In the genomic region with DNA sequence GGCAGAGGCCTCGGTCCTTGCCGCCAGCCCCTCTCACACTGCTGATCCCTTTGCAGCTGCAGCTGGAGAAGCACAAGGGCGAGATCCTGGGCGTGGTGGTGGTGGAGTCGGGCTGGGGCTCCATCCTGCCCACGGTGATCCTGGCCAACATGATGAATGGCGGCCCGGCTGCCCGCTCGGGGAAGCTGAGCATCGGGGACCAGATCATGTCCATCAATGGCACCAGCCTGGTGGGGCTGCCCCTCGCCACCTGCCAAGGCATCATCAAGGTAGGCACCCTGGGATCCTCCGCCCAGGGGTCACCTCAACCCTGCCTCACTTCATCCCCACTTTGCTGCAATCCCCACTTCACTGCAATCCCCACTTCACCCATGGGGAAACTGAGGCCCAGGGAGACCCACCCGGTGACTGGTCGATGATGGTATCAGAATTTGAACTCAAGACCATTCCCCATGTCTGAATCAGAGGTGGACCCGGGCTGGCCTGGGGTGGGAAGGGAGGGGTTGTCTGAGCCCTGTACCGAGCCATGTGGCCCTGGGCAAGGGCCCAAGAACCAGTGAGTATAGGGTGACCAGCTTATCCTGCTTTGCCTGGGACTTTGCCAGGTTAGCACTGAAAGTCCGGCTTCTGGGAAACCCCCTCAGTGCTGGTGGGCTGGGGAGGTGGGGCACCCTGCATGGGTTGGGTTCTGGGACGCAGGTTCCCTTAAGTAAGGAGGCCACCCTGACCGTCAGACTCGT, we compare ENCODE assay signal across 16 cellular contexts.
DNase-seq lines count a peak whose midpoint lies in the region; ATAC-seq and TF ChIP-seq lines count a peak whose summit lies in the region.
"Had no signal": no experiment of that assay in that cellular context is flagged by ENCODE, and none has a peak within 500 bp of the region (broad histone marks: within the 10 kb centered on the region; RNA-seq: fewer than 3 reads in every experiment).

No MANE protein-coding gene starts in this region.

- no peak for TF ChIP-seq POLR2A in erythroblast (IDR thresholded peaks at IDR 0.05; ENCODE audit: low read length)

- no peaks in the 10 kb centered on the region for H3K4me1 ChIP-seq in osteoblast (ENCODE audit: insufficient read depth, low read length)

- H3K36me3 Mint-ChIP-seq in natural killer cell treated with Interleukin-12 subunit alpha and Interleukin-12 subunit beta and Interleukin-15 and Interleukin-18, amount 100 ng/mL, for 72 hours: no peaks in the 10 kb centered on the region
- no peaks in the 10 kb centered on the region for H3K36me3 Mint-ChIP-seq in natural killer cell

- TF ChIP-seq CTCF in natural killer cell (IDR thresholded peaks at IDR 0.05) (no peak), choroid plexus epithelial cell (conservative IDR thresholded peaks at IDR 0.05; ENCODE audit: low read depth, low read length) (no peak), osteoblast (IDR thresholded peaks at IDR 0.05; ENCODE audit: extremely low read depth, low read depth, low read length) (no peak)

- ATAC-seq in natural killer cell treated with Interleukin-12 subunit alpha and Interleukin-12 subunit beta and Interleukin-15 and Interleukin-18, amount 100 ng/mL, for 72 hours: no peak
- no peak for ATAC-seq in natural killer cell
- ATAC-seq: CD8-positive, alpha-beta T cell; GM12878; HepG2 had no signal

- H3K9me3 ChIP-seq in osteoblast (ENCODE audit: low read depth, low read length): no peaks in the 10 kb centered on the region
- H3K9me3 ChIP-seq: BLaER1 treated with 17β-estradiol and CSF1 and Interleukin-3, amounts not matched to agents 10 nM and 100 nM had no signal

- no peaks in the 10 kb centered on the region for H3K36me3 ChIP-seq in osteoblast (ENCODE audit: insufficient read depth, low read length)

- intact Hi-C loops in natural killer cell (cut with micrococcal nuclease): no loop called here

- no peaks in the 10 kb centered on the region for H4K20me1 ChIP-seq in osteoblast (ENCODE audit: insufficient read depth, low read length)

- H3K27ac Mint-ChIP-seq in natural killer cell treated with Interleukin-12 subunit alpha and Interleukin-12 subunit beta and Interleukin-15 and Interleukin-18, amount 100 ng/mL, for 72 hours: no peak overlapping the region
- H3K27ac Mint-ChIP-seq in natural killer cell: no peak overlapping the region
- H3K27ac Mint-ChIP-seq: B cell; CD8-positive, alpha-beta T cell had no signal

- no peak overlapping the region for H3K27ac ChIP-seq in osteoblast (ENCODE audit: low read depth, low read length)
- H3K27ac ChIP-seq: BLaER1 treated with 17β-estradiol and CSF1 and Interleukin-3, amounts not matched to agents 10 nM and 100 nM had no signal

- no peaks in the 10 kb centered on the region for H3K9me3 Mint-ChIP-seq in natural killer cell treated with Interleukin-12 subunit alpha and Interleukin-12 subunit beta and Interleukin-15 and Interleukin-18, amount 100 ng/mL, for 72 hours
- no peaks in the 10 kb centered on the region for H3K9me3 Mint-ChIP-seq in natural killer cell
- H3K9me3 Mint-ChIP-seq: CD8-positive, alpha-beta T cell; H9 had no signal

- H3K4me3 Mint-ChIP-seq in natural killer cell treated with Interleukin-12 subunit alpha and Interleukin-12 subunit beta and Interleukin-15 and Interleukin-18, amount 100 ng/mL, for 72 hours: no peak overlapping the region
- H3K4me3 Mint-ChIP-seq in natural killer cell: no peak overlapping the region
- H3K4me3 Mint-ChIP-seq: B cell; CD8-positive, alpha-beta T cell; H9 had no signal

- H3K27me3 ChIP-seq in osteoblast (ENCODE audit: insufficient read depth, low read length): no peaks in the 10 kb centered on the region
- H3K27me3 ChIP-seq: BLaER1 treated with 17β-estradiol and CSF1 and Interleukin-3, amounts not matched to agents 10 nM and 100 nM had no signal

- H3K79me2 ChIP-seq in osteoblast (ENCODE audit: insufficient read depth, low read length): no peaks in the 10 kb centered on the region

- H3K4me2 ChIP-seq in osteoblast (ENCODE audit: insufficient read depth, low read length): no peak overlapping the region
- H3K4me2 ChIP-seq: BLaER1 treated with 17β-estradiol and CSF1 and Interleukin-3, amounts not matched to agents 10 nM and 100 nM had no signal

- H3K4me3 ChIP-seq in choroid plexus epithelial cell (ENCODE audit: low read depth, low read length): no peak overlapping the region
- H3K4me3 ChIP-seq in osteoblast (ENCODE audit: insufficient read depth, low read length): no peak overlapping the region
- H3K4me3 ChIP-seq: BLaER1 treated with 17β-estradiol and CSF1 and Interleukin-3, amounts not matched to agents 10 nM and 100 nM; GM12878 had no signal

- DNase-seq in natural killer cell treated with Interleukin-12 subunit alpha and Interleukin-12 subunit beta and Interleukin-15 and Interleukin-18, amount 100 ng/mL, for 72 hours (ENCODE audit: low spot score): peak; percentile 52
- DNase-seq in natural killer cell: no peak
- DNase-seq in choroid plexus epithelial cell (ENCODE audit: low read depth): peak; percentile 7
- DNase-seq in osteoblast (ENCODE audit: insufficient read length, low spot score, missing footprints): peak; percentile 72
- DNase-seq in activated naive CD4-positive, alpha-beta T cell treated with anti-CD3 and anti-CD28 coated beads, Interleukin-2, amount 50 U/mL, for 16 hours: no peak
- no peak for DNase-seq in erythroblast (lab: John Stamatoyannopoulos, UW)
- DNase-seq: DMS 273 treated with DMSO at 0.1 percent for 48 hours, DMS53, DND-41, EL, H9 had no signal

- no peak overlapping the region for H2AFZ ChIP-seq in osteoblast (ENCODE audit: low read length)

- H3K27me3 Mint-ChIP-seq in natural killer cell treated with Interleukin-12 subunit alpha and Interleukin-12 subunit beta and Interleukin-15 and Interleukin-18, amount 100 ng/mL, for 72 hours: no peaks in the 10 kb centered on the region
- no peaks in the 10 kb centered on the region for H3K27me3 Mint-ChIP-seq in natural killer cell (ENCODE audit: low read depth in 2 of 2)
- H3K27me3 Mint-ChIP-seq: B cell had no signal

- H3K4me1 Mint-ChIP-seq in natural killer cell treated with Interleukin-12 subunit alpha and Interleukin-12 subunit beta and Interleukin-15 and Interleukin-18, amount 100 ng/mL, for 72 hours (ENCODE audit: low read depth in 2 of 2): peaks cover 0 to 5% of the 10 kb centered on the region in 2 donors
- peaks cover 0 to 19% of the 10 kb centered on the region in 2 donors for H3K4me1 Mint-ChIP-seq in natural killer cell

Comparison
In these comparisons a context has a peak if more than half of its experiments do, and no peak if none do; other contexts are left out.
1. DNase-seq: peak in natural killer cell treated with Interleukin-12 subunit alpha and Interleukin-12 subunit beta and Interleukin-15 and Interleukin-18, amount 100 ng/mL, for 72 hours (single experiment), choroid plexus epithelial cell (single experiment) and osteoblast (single experiment); none in natural killer cell (single experiment), activated naive CD4-positive, alpha-beta T cell treated with anti-CD3 and anti-CD28 coated beads, Interleukin-2, amount 50 U/mL, for 16 hours (single experiment) and erythroblast (0 of 2).